Comparison of ENCODE assay signal across 17 cellular contexts in genomic region chr19:12678039-12678438, GRCh38. TPM values are rescaled to one million over a fixed set of nuclear protein-coding genes. Genes with fewer than 3 reads are reported as not detected.
"Had no signal": no experiment of that assay in that cellular context is flagged by ENCODE, and none has a peak within 500 bp of the region (broad histone marks: within the 10 kb centered on the region; RNA-seq: fewer than 3 reads in every experiment).

No MANE protein-coding gene starts in this region.

RNA-seq across cellular contexts. Expression of gene GNG14, which starts 9.8 kb away (rescaled TPM):
- total RNA-seq: activated CD4-positive, alpha-beta memory T cell treated with anti-CD3 and anti-CD28 coated beads, Interleukin-2, amount 10 ng/mL, durations not matched to agents 7 days and 5 days; activated CD4-positive, alpha-beta T cell treated with anti-CD3 and anti-CD28 coated beads for 36 hours; activated CD4-positive, alpha-beta T cell treated with anti-CD3 and anti-CD28 coated beads, Interleukin-2, amount 10 ng/mL, durations not matched to agents 7 days and 5 days; activated CD8-positive, alpha-beta memory T cell treated with anti-CD3 and anti-CD28 coated beads, Interleukin-2, amount 10 ng/mL, durations not matched to agents 7 days and 5 days; activated CD8-positive, alpha-beta T cell treated with anti-CD3 and anti-CD28 coated beads, Interleukin-2, amount 10 ng/mL, durations not matched to agents 7 days and 5 days; activated T-helper 2 cell treated with anti-CD3 and anti-CD28 coated beads, Interferon-gamma antibody, Interleukin-2, Interleukin-4, amounts not matched to agents 10 μg/mL and 5 μg/mL and 100 μg/mL, durations not matched to agents 14 hours and 24 hours and 36 hours; adrenal gland; aorta; astrocyte; body of pancreas; breast epithelium; cardiac septum; T-cell; T-helper 1 cell treated with Interleukin-12 subunit alpha and Interleukin-12 subunit beta and Interleukin-4 antibody, amounts not matched to agents 30 ng/mL and 1 ng/mL, for 36 hours; T-helper 17 cell; T-helper 2 cell treated with Interferon-gamma antibody and Interleukin-4, amounts not matched to agents 100 ng/mL and 5 ng/mL, for 36 hours; WTC11 had no signal
- polyA plus RNA-seq: adrenal gland, aorta had no signal
